Comparison of ENCODE assay signal across 26 cellular contexts in genomic region chr3:179265092-179265491, GRCh38.
"Had no signal": no experiment of that assay in that cellular context is flagged by ENCODE, and none has a peak within 500 bp of the region (broad histone marks: within the 10 kb centered on the region; RNA-seq: fewer than 3 reads in every experiment).

No MANE protein-coding gene starts in this region.

- DNase-seq: activated CD4-positive, alpha-beta T cell treated with anti-CD3 and anti-CD28 coated beads for 48 hours; activated CD4-positive, alpha-beta T cell treated with anti-CD3 and anti-CD28 coated beads, Interleukin-2, amount 50 U/mL, for 4 hours; activated CD4-positive, CD25-positive, alpha-beta regulatory T cell treated with anti-CD3 and anti-CD28 coated beads, Interleukin-2, amount 50 U/mL, for 72 hours; activated CD8-positive, alpha-beta memory T cell treated with anti-CD3 and anti-CD28 coated beads, Interleukin-2, amount 50 U/mL, for 48 hours; activated CD8-positive, alpha-beta T cell treated with anti-CD3 and anti-CD28 coated beads, Interleukin-2, amount 10 ng/mL, durations not matched to agents 7 days and 5 days; activated naive CD4-positive, alpha-beta T cell treated with anti-CD3 and anti-CD28 coated beads, Interleukin-2, amount 50 U/mL, for 16 hours; activated naive CD8-positive, alpha-beta T cell treated with anti-CD3 and anti-CD28 coated beads, Interleukin-2, amount 10 ng/mL, durations not matched to agents 7 days and 5 days; activated T-cell treated with anti-CD3 and anti-CD28 coated beads, Interleukin-2, amount 50 U/mL, for 1 hour; adrenal gland; anterior cingulate cortex; cerebellar nuclear complex; KG1; MG63; MV-4-11; NCI-H1092 treated with DMSO at 0.1 percent for 48 hours; NCI-H1417 treated with DMSO at 0.1 percent for 48 hours; NCI-H187; NCI-H2081; NCI-H2171 treated with DMSO at 0.1 percent for 48 hours; NCI-H226; NCI-H526; Peyer's patch; Right ventricle myocardium superior; SJCRH30; SK-N-SH; T-helper 1 cell had no signal

- H3K4me3 Mint-ChIP-seq: activated CD8-positive, alpha-beta T cell treated with anti-CD3 and anti-CD28 coated beads, Interleukin-2, amount 10 ng/mL, durations not matched to agents 7 days and 5 days; activated naive CD8-positive, alpha-beta T cell treated with anti-CD3 and anti-CD28 coated beads, Interleukin-2, amount 10 ng/mL, durations not matched to agents 7 days and 5 days had no signal

- ATAC-seq: activated CD8-positive, alpha-beta T cell treated with anti-CD3 and anti-CD28 coated beads, Interleukin-2, amount 10 ng/mL, durations not matched to agents 7 days and 5 days had no signal

- H3K27ac Mint-ChIP-seq: activated CD8-positive, alpha-beta T cell treated with anti-CD3 and anti-CD28 coated beads, Interleukin-2, amount 10 ng/mL, durations not matched to agents 7 days and 5 days; activated naive CD8-positive, alpha-beta T cell treated with anti-CD3 and anti-CD28 coated beads, Interleukin-2, amount 10 ng/mL, durations not matched to agents 7 days and 5 days had no signal
